ENCODE assay signal across 9 cellular contexts in genomic region chr11:394034-394857, GRCh38. TPM values are rescaled to one million over a fixed set of nuclear protein-coding genes. Genes with fewer than 3 reads are reported as not detected.
DNase-seq lines count a peak whose midpoint lies in the region; ATAC-seq, FAIRE-seq and TF ChIP-seq lines count a peak whose summit lies in the region.
"Had no signal": no experiment of that assay in that cellular context is flagged by ENCODE, and none has a peak within 500 bp of the region (broad histone marks: within the 10 kb centered on the region; RNA-seq: fewer than 3 reads in every experiment).

PKP3 (plus strand) TSS chr11:394209; CDS start chr11:394293, 84 bp downstream.

- H4K20me1 ChIP-seq in MM.1S (ENCODE audit: insufficient read depth, low read length) = no peaks in the 10 kb centered on the region

- H3K79me2 ChIP-seq in MM.1S (ENCODE audit: low read length) = no peaks in the 10 kb centered on the region

- H3K9me3 ChIP-seq in A549 (no peaks in the 10 kb centered on the region), HUES6 (ENCODE audit: control insufficient read depth, insufficient read depth, low read depth, low read length) (no peaks in the 10 kb centered on the region), lung (ENCODE audit: control insufficient read depth in 2 of 2, insufficient read depth in 1 of 2, low read length in 1 of 2) (no peaks in the 10 kb centered on the region), MM.1S (replicated peaks; ENCODE audit: insufficient read depth, low read length) (no peaks in the 10 kb centered on the region)

- CTCF ChIA-PET in A549 (lab: Yijun Ruan, JAX) = interaction anchor here (0.9 to 1.4 kb wide), 4 partner anchors 12 to 125 kb away, joined by 3 to 4 read pairs (median 4); no protein-coding TSS in a partner anchor

- ATAC-seq in A549 (peak; percentile 70 to 78), lung (ENCODE audit: insufficient read depth, low FRiP score) (peak; percentile 85)

- 1% methylated on average over 22 of the region's 57 CpGs for WGBS in A549 (ENCODE audit: missing lambda C conversion rate)
- WGBS in lung, 2 donors = 58 to 74% methylated on average over 54 to 57 of the region's 57 CpGs

- peaks cover 37% of the 10 kb centered on the region for H3K4me1 ChIP-seq in A549
- peaks cover 23% of the 10 kb centered on the region for H3K4me1 ChIP-seq in HUES6 (ENCODE audit: control insufficient read depth, insufficient read depth, low read length)
- peaks cover 0 to 11% of the 10 kb centered on the region in 2 donors for H3K4me1 ChIP-seq in lung (ENCODE audit: control insufficient read depth in 2 of 2, insufficient read depth in 2 of 2, low read length in 2 of 2)
- H3K4me1 ChIP-seq in MM.1S (ENCODE audit: low read length) = no peaks in the 10 kb centered on the region

- POLR2A ChIA-PET in A549 (lab: Yijun Ruan, JAX) = interaction anchor here (3.1 kb wide), 1 partner anchor 13 kb away, joined by 18 read pairs; no protein-coding TSS in a partner anchor

- no peak for TF ChIP-seq CTCF in A549 (IDR thresholded peaks at IDR 0.05)
- TF ChIP-seq CTCF in lung (IDR thresholded peaks at IDR 0.05; ENCODE audit: control extremely low read depth, extremely low read depth) = no peak
- TF ChIP-seq CTCF in coronary artery (IDR thresholded peaks at IDR 0.05) = no peak
- no peak for TF ChIP-seq CTCF in MM.1S (IDR thresholded peaks at IDR 0.05; ENCODE audit: low read length)

- peak; percentile 80 to 86 for DNase-seq in A549 (ENCODE audit: low read depth in 1 of 2, low spot score in 1 of 2)
- peak; percentile 96 to 97 for DNase-seq in T47D (ENCODE audit: low read depth in 1 of 2, low spot score in 1 of 2)
- peak; percentile 88 for DNase-seq in lung (ENCODE audit: low spot score)
- no peak for DNase-seq in NCI-H2107 (lab: John Stamatoyannopoulos, UW)
- DNase-seq in coronary artery (ENCODE audit: low spot score) = no peak
- no peak for DNase-seq in MM.1S
- DNase-seq in NCI-H2196 (lab: John Stamatoyannopoulos, UW; ENCODE audit: unreplicated experiment) = no peak
- DNase-seq: DND-41 had no signal

- TF ChIP-seq POLR2A in A549 (IDR thresholded peaks at IDR 0.05; ENCODE audit: low read length) = peak; percentile 73

- FAIRE-seq in A549 (lab: Jason Lieb, UNC) = no peak

- in situ Hi-C loops in T47D (cut with HindIII; ENCODE audit: low pct_unique_long_range_greater_than_20kb, low sequenced_read_pairs) = no loop called here

- no peaks in the 10 kb centered on the region for H3K9me2 ChIP-seq in MM.1S (replicated peaks; ENCODE audit: insufficient read depth, low read length)

- TF ChIP-seq EP300 in A549 (IDR thresholded peaks at IDR 0.05) = no peak

- H3K27me3 ChIP-seq in HUES6 (ENCODE audit: control insufficient read depth, insufficient read depth, low read length) (no peaks in the 10 kb centered on the region), lung (ENCODE audit: control insufficient read depth, insufficient read depth) (no peaks in the 10 kb centered on the region), MM.1S (replicated peaks; ENCODE audit: insufficient read depth, low read length) (peaks cover 57% of the 10 kb centered on the region)

- H3K27ac ChIP-seq in A549 (peak within 1 kb of the TSS; percentile 98 to 99), HUES6 (ENCODE audit: low read depth, low read length) (peak within 1 kb of the TSS; percentile 29; the same call in 1 of the 2 replicates), lung (ENCODE audit: low read depth in 1 of 2, low read length in 1 of 2) (peak within 1 kb of the TSS in 1 of 2 donors; percentile 71), coronary artery (no peak within 1 kb of the TSS), MM.1S (ENCODE audit: low read length) (no peak within 1 kb of the TSS)

- peak within 1 kb of the TSS; percentile 75 for H3K9ac ChIP-seq in HUES6 (ENCODE audit: low read length)
- H3K9ac ChIP-seq in MM.1S (ENCODE audit: low read length) = no peak within 1 kb of the TSS

- H2AFZ ChIP-seq in MM.1S (ENCODE audit: low read length) = no peak within 1 kb of the TSS

- H3K4me3 ChIP-seq in A549 (peak within 1 kb of the TSS; percentile 64), HUES6 (ENCODE audit: low read depth, low read length) (peak within 1 kb of the TSS; percentile 72), lung (peak within 1 kb of the TSS; percentile 12), coronary artery (no peak within 1 kb of the TSS), MM.1S (ENCODE audit: low read length) (no peak within 1 kb of the TSS)

- no peak for TF ChIP-seq RAD21 in A549 (conservative IDR thresholded peaks at IDR 0.05 in 1 of 2, IDR thresholded peaks at IDR 0.05 in 1 of 2)

- H3K36me3 ChIP-seq in HUES6 (ENCODE audit: control insufficient read depth, insufficient read depth, low read length) = peaks cover 15% of the 10 kb centered on the region
- peaks cover 0 to 10% of the 10 kb centered on the region in 2 donors for H3K36me3 ChIP-seq in lung (ENCODE audit: control insufficient read depth in 2 of 2, insufficient read depth in 2 of 2, low read length in 2 of 2)
- H3K36me3 ChIP-seq in MM.1S (replicated peaks; ENCODE audit: insufficient read depth, low read length) = no peaks in the 10 kb centered on the region

- H3K4me2 ChIP-seq in A549 (peak within 1 kb of the TSS; percentile 95), MM.1S (ENCODE audit: low read depth, low read length) (no peak within 1 kb of the TSS)

- no peaks in the 10 kb centered on the region for H3F3A ChIP-seq in MM.1S (ENCODE audit: insufficient read depth, low read length)

TF ChIP-seq in A549, 52 proteins besides CTCF, POLR2A, EP300 and RAD21 (continues in another document):
- TF ChIP-seq KDM1A (IDR thresholded peaks at IDR 0.05; ENCODE audit: low read depth) = no peak
- no peak for TF ChIP-seq NFE2L2 (conservative IDR thresholded peaks at IDR 0.05; ENCODE audit: low read length)
- 0 out of 2 replicates have a peak, but pooled peaks have one; percentile 18 for TF ChIP-seq JUNB (IDR thresholded peaks at IDR 0.05)
- no peak for TF ChIP-seq ZSCAN20 (CRISPR knock-in tag; IDR thresholded peaks at IDR 0.05)
- no peak for TF ChIP-seq CBX8 (IDR thresholded peaks at IDR 0.05)
- TF ChIP-seq REST (IDR thresholded peaks at IDR 0.05) = no peak
- no peak for TF ChIP-seq RARB (CRISPR knock-in tag; IDR thresholded peaks at IDR 0.05)
- TF ChIP-seq TFCP2L1 (CRISPR knock-in tag; IDR thresholded peaks at IDR 0.05) = no peak
- no peak for TF ChIP-seq EHMT2 (IDR thresholded peaks at IDR 0.05; ENCODE audit: low read depth)
- TF ChIP-seq ESRRA (IDR thresholded peaks at IDR 0.05; ENCODE audit: borderline replicate concordance, low read length) = no peak
- TF ChIP-seq E2F6 (IDR thresholded peaks at IDR 0.05; ENCODE audit: borderline replicate concordance, low read depth) = peak; percentile 56; the same call in 1 of the 2 replicates
- peak; percentile 58; the same call in 1 of the 2 replicates for TF ChIP-seq MYC (IDR thresholded peaks at IDR 0.05; ENCODE audit: borderline replicate concordance, low read length)
- TF ChIP-seq FOSL2 (IDR thresholded peaks at IDR 0.05) = peak; percentile 64
- peak; percentile 91 for TF ChIP-seq FOSL2 (CRISPR knock-in tag; IDR thresholded peaks at IDR 0.05)
- no peak for TF ChIP-seq ELK1 (IDR thresholded peaks at IDR 0.05; ENCODE audit: low read depth, low read length)

RNA-seq across cellular contexts. Expression of gene PKP3, which starts in this region (rescaled TPM):
- 12.1 and 13.9 TPM in 2 replicates for polyA plus RNA-seq in A549 (2011; rRNA removed)
- 29.6 and 41.7 TPM in 2 replicates for polyA plus RNA-seq in A549 (2012; cell fraction: cytosol; rRNA removed)
- 51.5 and 77.9 TPM in 2 replicates for polyA plus RNA-seq in A549 (2012; cell fraction: nucleus; rRNA removed)
- 22.3 to 25.9 TPM (median 23.4 TPM) in 3 replicates for polyA plus RNA-seq in A549 (2017; fragmentation: RNase III; extraction: RNeasy Plus Mini Kit Qiagen cat#74134 plus additional on column Dnase treatment)
- 21.8 and 27.1 TPM in 2 replicates for polyA minus RNA-seq in A549 (2011; rRNA and poly(A)+ RNA removed)
- 10 to 100 TPM; 15.7 to 63.1 TPM for total RNA-seq in lung
- polyA plus RNA-seq in lung = 10 to 100 TPM; 33.8 to 46.8 TPM

Comparison
In these comparisons a context has a peak if more than half of its experiments do, and no peak if none do; other contexts are left out.
1. DNase-seq: peak in A549 (2 of 2), T47D (2 of 2) and lung (single experiment); none in NCI-H2107 (single experiment), coronary artery (single experiment), MM.1S (single experiment) and NCI-H2196 (single experiment).
2. H3K27ac ChIP-seq: peak in A549 (2 of 2) and HUES6 (single experiment); none in coronary artery (0 of 2) and MM.1S (single experiment).
3. H3K4me3 ChIP-seq: peak in A549 (single experiment), HUES6 (single experiment) and lung (single experiment); none in coronary artery (single experiment) and MM.1S (single experiment).